10 cellular contexts compared by ENCODE assay signal in genomic region chr11:17735823-17736772, GRCh38. TPM values are rescaled to one million over a fixed set of nuclear protein-coding genes. Genes with fewer than 3 reads are reported as not detected.
A peak's percentile ranks its signal among the peaks of the same experiment; 100 is the strongest.
DNase-seq lines count a peak whose midpoint lies in the region; ATAC-seq, FAIRE-seq and TF ChIP-seq lines count a peak whose summit lies in the region.
"Had no signal": no experiment of that assay in that cellular context is flagged by ENCODE, and none has a peak within 500 bp of the region (broad histone marks: within the 10 kb centered on the region; RNA-seq: fewer than 3 reads in every experiment).

No MANE protein-coding gene starts in this region.

- peaks cover 39% of the 10 kb centered on the region for H3K4me1 ChIP-seq in neuron (ENCODE audit: insufficient read depth, low read length)

- H3K4me3 ChIP-seq in bronchial epithelial cell (ENCODE audit: low read depth, low read length) (no peak overlapping the region), neuron (ENCODE audit: low read length) (peak overlapping the region; percentile 64)

- H2AFZ ChIP-seq in neuron (ENCODE audit: low read depth, low read length) = no peak overlapping the region

- H3K36me3 ChIP-seq in bronchial epithelial cell (ENCODE audit: control insufficient read depth, insufficient read depth, low read length) = no peaks in the 10 kb centered on the region
- no peaks in the 10 kb centered on the region for H3K36me3 ChIP-seq in neuron (ENCODE audit: insufficient read depth, low read length)

- FAIRE-seq in bronchial epithelial cell (lab: Jason Lieb, UNC) = no peak

- DNase-seq in AG09319 (ENCODE audit: extremely low read depth, low read depth) (no peak), bronchial epithelial cell (ENCODE audit: low read depth) (no peak), hepatic stellate cell (ENCODE audit: low spot score) (no peak), GM20000 (ENCODE audit: low spot score) (no peak)
- DNase-seq: activated T-cell treated with anti-CD3 and anti-CD28 coated beads for 4 hours, islet precursor cell had no signal

- peak; percentile 5 for TF ChIP-seq CTCF in AG09319 (IDR thresholded peaks at IDR 0.05; ENCODE audit: low read depth, low read length)
- peak; percentile 27 for TF ChIP-seq CTCF in GM12873 (IDR thresholded peaks at IDR 0.05; ENCODE audit: insufficient read depth, low read depth, low read length, missing control alignments)
- TF ChIP-seq CTCF in bronchial epithelial cell (IDR thresholded peaks at IDR 0.05; ENCODE audit: insufficient read depth, low read length, severe bottlenecking) = peak; percentile 16
- no peak for TF ChIP-seq CTCF in GM20000 (IDR thresholded peaks at IDR 0.05; ENCODE audit: extremely low read depth, missing control alignments)

- H3K9me3 ChIP-seq in neuron (ENCODE audit: low read length) = no peaks in the 10 kb centered on the region

- no peak for ATAC-seq in GM18907 (IDR thresholded peaks at IDR 0.05; ENCODE audit: unreplicated experiment)

- peaks cover 42% of the 10 kb centered on the region for H3K27me3 ChIP-seq in bronchial epithelial cell (ENCODE audit: control insufficient read depth, insufficient read depth, low read length)
- H3K27me3 ChIP-seq in neuron (ENCODE audit: insufficient read depth, low read length) = no peaks in the 10 kb centered on the region

RNA-seq across cellular contexts. Expression of gene KCNC1, which starts 1.5 kb away (rescaled TPM):
- not detected in 2 replicates for total RNA-seq in bronchial epithelial cell
- total RNA-seq: dermis microvascular lymphatic vessel endothelial cell had no signal

RNA-seq across cellular contexts. Expression of gene MYOD1, which starts 16.7 kb away (rescaled TPM):
- total RNA-seq in bronchial epithelial cell = not detected in 2 replicates
- total RNA-seq: dermis microvascular lymphatic vessel endothelial cell had no signal
